In the genomic region with DNA sequence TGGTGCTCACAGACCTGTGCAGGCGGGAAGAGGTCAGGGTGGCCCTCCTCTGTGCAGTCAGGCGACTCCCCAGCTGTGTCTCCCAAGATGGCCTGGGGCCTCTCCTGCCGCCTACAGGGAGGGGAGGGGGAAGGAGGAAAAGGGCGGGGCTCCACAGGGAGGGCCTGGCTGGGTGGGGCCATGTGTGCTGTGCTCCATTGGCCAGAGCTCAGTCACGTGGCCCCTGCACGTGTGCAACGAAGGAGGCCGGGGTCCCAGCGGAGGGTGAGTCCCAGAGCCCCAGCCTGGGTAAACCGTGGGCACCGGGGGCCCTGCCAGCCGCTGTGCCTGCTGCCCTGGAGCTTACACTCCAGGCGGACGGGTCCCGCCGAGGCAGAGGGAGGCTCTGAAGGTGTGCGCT, we compare ENCODE assay signal across 19 cellular contexts.
A peak's percentile ranks its signal among the peaks of the same experiment; 100 is the strongest.
DNase-seq lines count a peak whose midpoint lies in the region; ATAC-seq and TF ChIP-seq lines count a peak whose summit lies in the region.
"Had no signal": no experiment of that assay in that cellular context is flagged by ENCODE, and none has a peak within 500 bp of the region (broad histone marks: within the 10 kb centered on the region; RNA-seq: fewer than 3 reads in every experiment).

No MANE protein-coding gene starts in this region.

- no peaks in the 10 kb centered on the region for H3K27me3 ChIP-seq in upper lobe of left lung
- H3K27me3 ChIP-seq: BLaER1 treated with 17β-estradiol and CSF1 and Interleukin-3, amounts not matched to agents 10 nM and 100 nM; stomach had no signal

- H3K36me3 ChIP-seq in upper lobe of left lung = no peaks in the 10 kb centered on the region

- peaks cover 0 to 11% (median 9%) of the 10 kb centered on the region in 4 donors for H3K9me3 ChIP-seq in upper lobe of left lung

- no peak overlapping the region for H3K27ac Mint-ChIP-seq in activated naive CD8-positive, alpha-beta T cell treated with anti-CD3 and anti-CD28 coated beads, Interleukin-2, amount 50 U/mL, for 24 hours
- no peak overlapping the region for H3K27ac Mint-ChIP-seq in activated naive CD8-positive, alpha-beta T cell treated with anti-CD3 and anti-CD28 coated beads for 36 hours
- no peak overlapping the region for H3K27ac Mint-ChIP-seq in memory B cell
- H3K27ac Mint-ChIP-seq: activated CD4-positive, alpha-beta T cell treated with anti-CD3 and anti-CD28 coated beads for 36 hours had no signal

- no peak for TF ChIP-seq POLR2A in upper lobe of left lung (IDR thresholded peaks at IDR 0.05)

- H3K27me3 Mint-ChIP-seq in activated naive CD8-positive, alpha-beta T cell treated with anti-CD3 and anti-CD28 coated beads, Interleukin-2, amount 50 U/mL, for 24 hours = peaks cover 2% of the 10 kb centered on the region
- H3K27me3 Mint-ChIP-seq in activated naive CD8-positive, alpha-beta T cell treated with anti-CD3 and anti-CD28 coated beads for 36 hours = no peaks in the 10 kb centered on the region
- H3K27me3 Mint-ChIP-seq in memory B cell = no peaks in the 10 kb centered on the region
- H3K27me3 Mint-ChIP-seq: activated CD4-positive, alpha-beta T cell treated with anti-CD3 and anti-CD28 coated beads for 36 hours had no signal

- H3K4me3 ChIP-seq in upper lobe of left lung = no peak overlapping the region
- H3K4me3 ChIP-seq: BLaER1 treated with 17β-estradiol and CSF1 and Interleukin-3, amounts not matched to agents 10 nM and 100 nM had no signal

- peak overlapping the region; percentile 11 for H3K4me3 Mint-ChIP-seq in activated naive CD8-positive, alpha-beta T cell treated with anti-CD3 and anti-CD28 coated beads, Interleukin-2, amount 50 U/mL, for 24 hours
- H3K4me3 Mint-ChIP-seq in activated naive CD8-positive, alpha-beta T cell treated with anti-CD3 and anti-CD28 coated beads for 36 hours = no peak overlapping the region
- peak overlapping the region; percentile 49 for H3K4me3 Mint-ChIP-seq in memory B cell
- H3K4me3 Mint-ChIP-seq: activated CD4-positive, alpha-beta T cell treated with anti-CD3 and anti-CD28 coated beads for 36 hours had no signal

- ATAC-seq in activated naive CD8-positive, alpha-beta T cell treated with anti-CD3 and anti-CD28 coated beads, Interleukin-2, amount 50 U/mL, for 24 hours = no peak
- ATAC-seq in memory B cell (ENCODE audit: low read depth) = peak; percentile 35
- peak; percentile 4 to 20 for ATAC-seq in upper lobe of left lung (ENCODE audit: low FRiP score in 2 of 2)
- ATAC-seq in HG02870 (IDR thresholded peaks at IDR 0.05; ENCODE audit: unreplicated experiment) = no peak
- ATAC-seq in GM18498 (IDR thresholded peaks at IDR 0.05; ENCODE audit: unreplicated experiment) = no peak
- ATAC-seq: activated CD4-positive, alpha-beta T cell treated with anti-CD3 and anti-CD28 coated beads for 36 hours; SK-N-SH treated with all-trans-retinoic acid at 6 μM for 48 hours had no signal

- peaks cover 26% of the 10 kb centered on the region for H3K9me3 Mint-ChIP-seq in activated naive CD8-positive, alpha-beta T cell treated with anti-CD3 and anti-CD28 coated beads, Interleukin-2, amount 50 U/mL, for 24 hours
- H3K9me3 Mint-ChIP-seq in activated naive CD8-positive, alpha-beta T cell treated with anti-CD3 and anti-CD28 coated beads for 36 hours = peaks cover 18% of the 10 kb centered on the region
- peaks cover 8% of the 10 kb centered on the region for H3K9me3 Mint-ChIP-seq in memory B cell

- no peak for TF ChIP-seq CTCF in upper lobe of left lung (IDR thresholded peaks at IDR 0.05)

- DNase-seq in activated naive CD8-positive, alpha-beta T cell treated with anti-CD3 and anti-CD28 coated beads, Interleukin-2, amount 50 U/mL, for 24 hours = no peak
- no peak for DNase-seq in activated naive CD8-positive, alpha-beta T cell treated with anti-CD3 and anti-CD28 coated beads for 36 hours
- peak; percentile 2 for DNase-seq in central memory CD4-positive, alpha-beta T cell
- DNase-seq in memory B cell (ENCODE audit: low spot score in 2 of 2) = no peak
- DNase-seq in upper lobe of left lung = peak in 1 of 2 donors; percentile 66
- no peak for DNase-seq in activated gamma-delta T cell (lab: John Stamatoyannopoulos, UW)
- DNase-seq: activated CD4-positive, alpha-beta T cell treated with anti-CD3 and anti-CD28 coated beads for 36 hours; activated gamma-delta T cell treated with Interleukin-2 at 50 U/mL for 16 hours; amygdala; caudate nucleus; effector CD4-positive, alpha-beta T cell; GDM1; NCI-H1048; RPMI8226; stomach had no signal

- peaks cover 16% of the 10 kb centered on the region for H3K36me3 Mint-ChIP-seq in activated naive CD8-positive, alpha-beta T cell treated with anti-CD3 and anti-CD28 coated beads, Interleukin-2, amount 50 U/mL, for 24 hours (ENCODE audit: low read depth)
- H3K36me3 Mint-ChIP-seq in activated naive CD8-positive, alpha-beta T cell treated with anti-CD3 and anti-CD28 coated beads for 36 hours = peaks cover 8% of the 10 kb centered on the region
- H3K36me3 Mint-ChIP-seq in memory B cell = peaks cover 29% of the 10 kb centered on the region

- H3K27ac ChIP-seq in upper lobe of left lung = no peak overlapping the region
- H3K27ac ChIP-seq: BLaER1 treated with 17β-estradiol and CSF1 and Interleukin-3, amounts not matched to agents 10 nM and 100 nM; stomach had no signal

- no peak for TF ChIP-seq EP300 in upper lobe of left lung (IDR thresholded peaks at IDR 0.05)

- no peaks in the 10 kb centered on the region for H3K4me1 Mint-ChIP-seq in activated naive CD8-positive, alpha-beta T cell treated with anti-CD3 and anti-CD28 coated beads, Interleukin-2, amount 50 U/mL, for 24 hours
- H3K4me1 Mint-ChIP-seq in activated naive CD8-positive, alpha-beta T cell treated with anti-CD3 and anti-CD28 coated beads for 36 hours = no peaks in the 10 kb centered on the region
- peaks cover 21% of the 10 kb centered on the region for H3K4me1 Mint-ChIP-seq in memory B cell
- H3K4me1 Mint-ChIP-seq: activated CD4-positive, alpha-beta T cell treated with anti-CD3 and anti-CD28 coated beads for 36 hours had no signal

- WGBS in upper lobe of left lung, 2 donors = 94 to 100% methylated on average over 3 to 14 of the region's 17 CpGs

- H3K4me1 ChIP-seq in upper lobe of left lung = peaks cover 0 to 5% (median 3%) of the 10 kb centered on the region in 4 donors

Comparison
In these comparisons a context has a peak if more than half of its experiments do, and no peak if none do; other contexts are left out.
1. ATAC-seq: peak in memory B cell (single experiment) and upper lobe of left lung (2 of 2); none in activated naive CD8-positive, alpha-beta T cell treated with anti-CD3 and anti-CD28 coated beads, Interleukin-2, amount 50 U/mL, for 24 hours (single experiment), HG02870 (single experiment) and GM18498 (single experiment).